8 cellular contexts compared by ENCODE assay signal in genomic region chr9:70260606-70261005, GRCh38. TPM values are rescaled to one million over a fixed set of nuclear protein-coding genes. Genes with fewer than 3 reads are reported as not detected.
DNase-seq lines count a peak whose midpoint lies in the region; ATAC-seq lines count a peak whose summit lies in the region.

No MANE protein-coding gene starts in this region.

- no peak overlapping the region for H3K27ac ChIP-seq in mucosa of rectum (ENCODE audit: low read depth in 2 of 2, low read length in 2 of 2)

- H3K4me3 Mint-ChIP-seq in activated CD4-positive, alpha-beta memory T cell treated with anti-CD3 and anti-CD28 coated beads for 36 hours = peak overlapping the region; percentile 95

- intact Hi-C loops in activated CD4-positive, alpha-beta memory T cell treated with anti-CD3 and anti-CD28 coated beads for 36 hours (cut with micrococcal nuclease) = loop anchor here (5.0 kb wide), 1 partner anchor 37 kb away; no protein-coding TSS in a partner anchor

- CTCF ChIA-PET in activated CD4-positive, alpha-beta memory T cell treated with anti-CD3 and anti-CD28 coated beads for 36 hours (lab: Charles Lee) = interaction anchor here (1.0 to 1.2 kb wide), 2 partner anchors 88 to 149 kb away, joined by 3 read pairs; no protein-coding TSS in a partner anchor

- ATAC-seq in GM21529 (IDR thresholded peaks at IDR 0.05; ENCODE audit: unreplicated experiment) (peak; percentile 27), GM21528 (IDR thresholded peaks at IDR 0.05; ENCODE audit: low FRiP score, unreplicated experiment) (no peak), HG03196 (IDR thresholded peaks at IDR 0.05; ENCODE audit: unreplicated experiment) (no peak)

- peaks cover 52% of the 10 kb centered on the region for H3K4me1 Mint-ChIP-seq in activated CD4-positive, alpha-beta memory T cell treated with anti-CD3 and anti-CD28 coated beads for 36 hours (ENCODE audit: low read depth)

- POLR2A ChIA-PET in activated CD4-positive, alpha-beta memory T cell treated with anti-CD3 and anti-CD28 coated beads for 36 hours (lab: Charles Lee) = interaction anchor here (0.6 to 1.2 kb wide), 2 partner anchors 12 to 23 kb away, joined by 3 to 6 read pairs; no protein-coding TSS in a partner anchor

- H3K36me3 Mint-ChIP-seq in activated CD4-positive, alpha-beta memory T cell treated with anti-CD3 and anti-CD28 coated beads for 36 hours = peaks cover 35% of the 10 kb centered on the region

- H3K27ac Mint-ChIP-seq in activated CD4-positive, alpha-beta memory T cell treated with anti-CD3 and anti-CD28 coated beads for 36 hours = no peak overlapping the region

- H3K9me3 Mint-ChIP-seq in activated CD4-positive, alpha-beta memory T cell treated with anti-CD3 and anti-CD28 coated beads for 36 hours = no peaks in the 10 kb centered on the region

- H3K4me3 ChIP-seq in mucosa of rectum (ENCODE audit: low read length in 2 of 2) = peak overlapping the region; percentile 92 to 98

- H3K9me3 ChIP-seq in ES-I3 (ENCODE audit: control insufficient read depth, insufficient read depth, low read length) (no peaks in the 10 kb centered on the region), mucosa of rectum (ENCODE audit: control insufficient read depth in 2 of 2, low read length in 2 of 2) (no peaks in the 10 kb centered on the region)

- no peaks in the 10 kb centered on the region for H3K27me3 Mint-ChIP-seq in activated CD4-positive, alpha-beta memory T cell treated with anti-CD3 and anti-CD28 coated beads for 36 hours

- H3K9ac ChIP-seq in ES-I3 (ENCODE audit: low read depth, low read length) (peak overlapping the region; percentile 0; the same call in 1 of the 2 replicates), mucosa of rectum (ENCODE audit: low read depth in 1 of 2, low read length in 2 of 2) (no peak overlapping the region)

- H3K4me1 ChIP-seq in ES-I3 (ENCODE audit: insufficient read depth, low read length) = peaks cover 28% of the 10 kb centered on the region
- H3K4me1 ChIP-seq in mucosa of rectum (ENCODE audit: control insufficient read depth in 2 of 2, insufficient read depth in 2 of 2, low read length in 2 of 2) = peaks cover 15 to 44% of the 10 kb centered on the region in 2 donors

- H3K36me3 ChIP-seq in ES-I3 (ENCODE audit: insufficient read depth, low read length) (peaks cover 3% of the 10 kb centered on the region), mucosa of rectum (ENCODE audit: control insufficient read depth in 2 of 2, insufficient read depth in 2 of 2, low read length in 2 of 2) (peaks cover 18 to 21% of the 10 kb centered on the region in 2 donors)

- no peaks in the 10 kb centered on the region for H3K27me3 ChIP-seq in mucosa of rectum (ENCODE audit: control insufficient read depth in 2 of 2, insufficient read depth in 2 of 2, low read length in 2 of 2)

- DNase-seq in activated CD4-positive, alpha-beta memory T cell treated with anti-CD3 and anti-CD28 coated beads for 36 hours = no peak
- DNase-seq in NCI-H526 treated with DMSO at 0.1 percent for 48 hours (lab: John Stamatoyannopoulos, UW) (no peak), NCI-H1417 treated with DMSO at 0.1 percent for 48 hours (lab: John Stamatoyannopoulos, UW) (no peak)

RNA-seq across cellular contexts. Expression of gene SMC5, which starts 1.8 kb away (rescaled TPM):
- 10 to 100 TPM; 32.0 to 34.1 TPM for total RNA-seq in activated CD4-positive, alpha-beta memory T cell treated with anti-CD3 and anti-CD28 coated beads for 36 hours
